ENCODE assay signal across 7 cellular contexts in genomic region chr12:123115409-123116111, GRCh38. TPM values are rescaled to one million over a fixed set of nuclear protein-coding genes. Genes with fewer than 3 reads are reported as not detected.
DNase-seq lines count a peak whose midpoint lies in the region; ATAC-seq and TF ChIP-seq lines count a peak whose summit lies in the region.

No MANE protein-coding gene starts in this region.

- no peak for ATAC-seq in stimulated activated naive CD8-positive, alpha-beta T cell treated with anti-CD3 and anti-CD28 coated beads, Interleukin-15, amount 100 ng/mL, for 72 hours
- no peak for ATAC-seq in GM21576 (IDR thresholded peaks at IDR 0.05; ENCODE audit: unreplicated experiment)

- intact Hi-C loops in left ventricle myocardium inferior (cut with micrococcal nuclease) (no loop called here), A673 (cut with micrococcal nuclease; ENCODE audit: unreplicated experiment) (no loop called here)

- H3K27me3 ChIP-seq in left ventricle myocardium inferior (ENCODE audit: low read depth) (no peaks in the 10 kb centered on the region), A673 (replicated peaks; ENCODE audit: insufficient read depth, low read depth, low read length, poor library complexity) (no peaks in the 10 kb centered on the region)

- H3K9me3 ChIP-seq in HEK293 (ENCODE audit: control insufficient read depth, insufficient read depth, low read depth, low read length) (no peaks in the 10 kb centered on the region), left ventricle myocardium inferior (replicated peaks) (no peaks in the 10 kb centered on the region), A673 (ENCODE audit: low read depth, low read length, poor library complexity, severe bottlenecking) (no peaks in the 10 kb centered on the region)

- peaks cover 2% of the 10 kb centered on the region for H3K36me3 Mint-ChIP-seq in T-helper 2 cell treated with Interferon-gamma antibody and Interleukin-4, amounts not matched to agents 5 μg/mL and 100 μg/mL, for 36 hours (ENCODE audit: low read depth)

- H3K4me1 ChIP-seq in HEK293 (ENCODE audit: control insufficient read depth, insufficient read depth, low read length): no peaks in the 10 kb centered on the region; the same call in 1 of the 2 replicates
- peaks cover 92% of the 10 kb centered on the region for H3K4me1 ChIP-seq in left ventricle myocardium inferior
- H3K4me1 ChIP-seq in A673 (ENCODE audit: insufficient read depth, low read length, poor library complexity, severe bottlenecking): no peaks in the 10 kb centered on the region

- H3K36me3 ChIP-seq in HEK293 (ENCODE audit: control insufficient read depth in 2 of 2, insufficient read depth in 1 of 2, low read length in 2 of 2) (no peaks in the 10 kb centered on the region), left ventricle myocardium inferior (no peaks in the 10 kb centered on the region), A673 (ENCODE audit: insufficient read depth, low read length, poor library complexity, severe bottlenecking) (no peaks in the 10 kb centered on the region)

- H3K27ac Mint-ChIP-seq in stimulated activated naive CD8-positive, alpha-beta T cell treated with anti-CD3 and anti-CD28 coated beads, Interleukin-15, amount 100 ng/mL, for 72 hours: peak overlapping the region; percentile 20 to 85
- no peak overlapping the region for H3K27ac Mint-ChIP-seq in T-helper 2 cell treated with Interferon-gamma antibody and Interleukin-4, amounts not matched to agents 5 μg/mL and 100 μg/mL, for 36 hours

- no peak overlapping the region for H3K4me3 Mint-ChIP-seq in stimulated activated naive CD8-positive, alpha-beta T cell treated with anti-CD3 and anti-CD28 coated beads, Interleukin-15, amount 100 ng/mL, for 72 hours
- no peak overlapping the region for H3K4me3 Mint-ChIP-seq in T-helper 2 cell treated with Interferon-gamma antibody and Interleukin-4, amounts not matched to agents 5 μg/mL and 100 μg/mL, for 36 hours

- H3K27ac ChIP-seq in HEK293 (ENCODE audit: extremely low read depth, low read depth, low read length) (no peak overlapping the region), left ventricle myocardium inferior (replicated peaks) (peak overlapping the region; percentile 81), A673 (ENCODE audit: low read depth, low read length, poor library complexity, severe bottlenecking) (no peak overlapping the region)

- H3K27me3 Mint-ChIP-seq in stimulated activated naive CD8-positive, alpha-beta T cell treated with anti-CD3 and anti-CD28 coated beads, Interleukin-15, amount 100 ng/mL, for 72 hours: no peaks in the 10 kb centered on the region
- no peaks in the 10 kb centered on the region for H3K27me3 Mint-ChIP-seq in T-helper 2 cell treated with Interferon-gamma antibody and Interleukin-4, amounts not matched to agents 5 μg/mL and 100 μg/mL, for 36 hours (ENCODE audit: low read depth)

- peak; percentile 21 for DNase-seq in activated naive CD4-positive, alpha-beta T cell treated with anti-CD3 and anti-CD28 coated beads, Interleukin-2, amount 50 U/mL, for 16 hours
- peak; percentile 52 for DNase-seq in left ventricle myocardium inferior
- no peak for DNase-seq in stimulated activated naive CD8-positive, alpha-beta T cell treated with anti-CD3 and anti-CD28 coated beads, Interleukin-15, amount 100 ng/mL, for 72 hours
- DNase-seq in A673 (ENCODE audit: low spot score): no peak
- no peak for DNase-seq in T-helper 2 cell treated with Interferon-gamma antibody and Interleukin-4, amounts not matched to agents 5 μg/mL and 100 μg/mL, for 36 hours (ENCODE audit: low spot score)

- no TSS peak for BruUV-seq in A673 (replicated peaks; lab: Mats Ljungman, UMichigan)

- POLR2A ChIA-PET in HEK293 (lab: Yijun Ruan, JAX): interaction anchor here (0.6 kb wide), 1 partner anchor 38 kb away, joined by 5 read pairs; no protein-coding TSS in a partner anchor
- POLR2A ChIA-PET in A673 (lab: Charles Lee; ENCODE audit: low non-redundant PET): no interaction called here

- H3K9me3 Mint-ChIP-seq in stimulated activated naive CD8-positive, alpha-beta T cell treated with anti-CD3 and anti-CD28 coated beads, Interleukin-15, amount 100 ng/mL, for 72 hours: no peaks in the 10 kb centered on the region
- no peaks in the 10 kb centered on the region for H3K9me3 Mint-ChIP-seq in T-helper 2 cell treated with Interferon-gamma antibody and Interleukin-4, amounts not matched to agents 5 μg/mL and 100 μg/mL, for 36 hours

- H3K4me3 ChIP-seq in HEK293 (ENCODE audit: low read depth, low read length) (no peak overlapping the region), left ventricle myocardium inferior (peak overlapping the region; percentile 17), A673 (ENCODE audit: low read depth, low read length, poor library complexity, severe bottlenecking) (no peak overlapping the region)

- CTCF ChIA-PET in HEK293 (lab: Yijun Ruan, JAX) (no interaction called here), A673 (lab: Charles Lee) (no interaction called here)

- peaks cover 97% of the 10 kb centered on the region for H3K4me1 Mint-ChIP-seq in stimulated activated naive CD8-positive, alpha-beta T cell treated with anti-CD3 and anti-CD28 coated beads, Interleukin-15, amount 100 ng/mL, for 72 hours
- H3K4me1 Mint-ChIP-seq in T-helper 2 cell treated with Interferon-gamma antibody and Interleukin-4, amounts not matched to agents 5 μg/mL and 100 μg/mL, for 36 hours (ENCODE audit: low read depth): peaks cover 29% of the 10 kb centered on the region

- no peak for TF ChIP-seq CTCF in HEK293 (tag by site-specific recombination; IDR thresholded peaks at IDR 0.05)
- TF ChIP-seq CTCF in left ventricle myocardium inferior (IDR thresholded peaks at IDR 0.05; ENCODE audit: borderline replicate concordance): no peak
- TF ChIP-seq CTCF in A673 (conservative IDR thresholded peaks at IDR 0.05; ENCODE audit: low read depth, low read length): no peak

TF ChIP-seq in HEK293, 187 proteins besides CTCF, POLR2A, EP300 and RAD21:
- TF ChIP-seq ZSCAN4 (tag by site-specific recombination; IDR thresholded peaks at IDR 0.05) (peak; percentile 82), MYNN (tag by site-specific recombination; IDR thresholded peaks at IDR 0.05; ENCODE audit: borderline replicate concordance) (peak; percentile 80; the same call in 1 of the 2 replicates), ZNF266 (tag by site-specific recombination; IDR thresholded peaks at IDR 0.05; ENCODE audit: low read depth) (no peak), GLIS2 (tag by site-specific recombination; IDR thresholded peaks at IDR 0.05) (no peak), ZNF510 (tag by site-specific recombination; IDR thresholded peaks at IDR 0.05; ENCODE audit: insufficient replicate concordance) (no peak)

RNA-seq across cellular contexts. Expression of gene PITPNM2, which starts 35.3 kb away (rescaled TPM):
- 18.4 TPM for total RNA-seq in left ventricle myocardium inferior
- 6.4 and 8.9 TPM in 2 replicates for total RNA-seq in A673 (2021)

Comparison
In these comparisons a context has a peak if more than half of its experiments do, and no peak if none do; other contexts are left out.
1. DNase-seq: peak in activated naive CD4-positive, alpha-beta T cell treated with anti-CD3 and anti-CD28 coated beads, Interleukin-2, amount 50 U/mL, for 16 hours (single experiment) and left ventricle myocardium inferior (single experiment); none in stimulated activated naive CD8-positive, alpha-beta T cell treated with anti-CD3 and anti-CD28 coated beads, Interleukin-15, amount 100 ng/mL, for 72 hours (0 of 2), A673 (single experiment) and T-helper 2 cell treated with Interferon-gamma antibody and Interleukin-4, amounts not matched to agents 5 μg/mL and 100 μg/mL, for 36 hours (single experiment).